Comparison of ENCODE assay signal across 14 cellular contexts in genomic region chr6:107690864-107691661, GRCh38.
DNase-seq lines count a peak whose midpoint lies in the region; ATAC-seq and TF ChIP-seq lines count a peak whose summit lies in the region.
"Had no signal": no experiment of that assay in that cellular context is flagged by ENCODE, and none has a peak within 500 bp of the region (broad histone marks: within the 10 kb centered on the region; RNA-seq: fewer than 3 reads in every experiment).

No MANE protein-coding gene starts in this region.

- no peaks in the 10 kb centered on the region for H3K9me3 ChIP-seq in adipocyte (ENCODE audit: control insufficient read depth, low read length)
- H3K9me3 ChIP-seq in body of pancreas = no peaks in the 10 kb centered on the region

- H3K4me1 ChIP-seq in adipocyte (ENCODE audit: control insufficient read depth, insufficient read depth, low read length) (peaks cover 57% of the 10 kb centered on the region), body of pancreas (no peaks in the 10 kb centered on the region)

- no peak overlapping the region for H3K27ac ChIP-seq in body of pancreas
- H3K27ac ChIP-seq: HL-60 had no signal

- intact Hi-C loops in left cardiac atrium (cut with DNase I) = no loop called here
- intact Hi-C loops in body of pancreas (cut with DNase I) = no loop called here

- H3K9ac ChIP-seq in adipocyte (ENCODE audit: low read length) = peak overlapping the region; percentile 75

- DNase-seq in GM03348 (ENCODE audit: low spot score) (peak; percentile 72), adipocyte (ENCODE audit: low read depth) (peak; percentile 60), left cardiac atrium (no peak), skeletal muscle cell (ENCODE audit: low read depth) (peak; percentile 100), D341Med (ENCODE audit: low spot score) (no peak), 8988T (no peak), body of pancreas (no peak)
- DNase-seq: activated CD4-positive, alpha-beta T cell treated with anti-CD3 and anti-CD28 coated beads for 48 hours; MV-4-11; NCI-H748 treated with DMSO at 0.1 percent for 48 hours had no signal

- H3K27me3 ChIP-seq in adipocyte (replicated peaks; ENCODE audit: control insufficient read depth, insufficient read depth, low read length) (no peaks in the 10 kb centered on the region), body of pancreas (no peaks in the 10 kb centered on the region)

- TF ChIP-seq POLR2A in body of pancreas (IDR thresholded peaks at IDR 0.05) = no peak

- TF ChIP-seq CTCF in body of pancreas (IDR thresholded peaks at IDR 0.05) = no peak

- H3K4me3 ChIP-seq in adipocyte (ENCODE audit: low read length) (peak overlapping the region; percentile 23), skeletal muscle cell (ENCODE audit: low read depth, low read length) (no peak overlapping the region), body of pancreas (no peak overlapping the region)
- H3K4me3 ChIP-seq: GM12878 had no signal

- H3K36me3 ChIP-seq in adipocyte (ENCODE audit: control insufficient read depth, insufficient read depth, low read length, severe bottlenecking) (no peaks in the 10 kb centered on the region), body of pancreas (replicated peaks in 1 of 2; ENCODE audit: insufficient read depth in 1 of 2, low read depth in 2 of 2) (no peaks in the 10 kb centered on the region)

- ATAC-seq in left cardiac atrium (peak; percentile 53 to 71), GM18909 (IDR thresholded peaks at IDR 0.05; ENCODE audit: poor library complexity, unreplicated experiment) (no peak), body of pancreas (no peak)
- ATAC-seq: activated T-helper 17 cell treated with anti-CD3 and anti-CD28 coated beads, Interleukin-2, amount 50 U/mL, for 72 hours; GM12878 had no signal

- WGBS in body of pancreas, 2 donors = 60 to 62% methylated on average over 12 to 13 of the region's 13 CpGs

Comparison
In these comparisons a context has a peak if more than half of its experiments do, and no peak if none do; other contexts are left out.
1. DNase-seq: peak in GM03348 (single experiment), adipocyte (single experiment) and skeletal muscle cell (single experiment); none in left cardiac atrium (single experiment), D341Med (single experiment), 8988T (single experiment) and body of pancreas (0 of 4).
2. ATAC-seq: peak in left cardiac atrium (2 of 2); none in GM18909 (single experiment) and body of pancreas (single experiment).